1 cellular context compared by ENCODE assay signal in the genomic region with DNA sequence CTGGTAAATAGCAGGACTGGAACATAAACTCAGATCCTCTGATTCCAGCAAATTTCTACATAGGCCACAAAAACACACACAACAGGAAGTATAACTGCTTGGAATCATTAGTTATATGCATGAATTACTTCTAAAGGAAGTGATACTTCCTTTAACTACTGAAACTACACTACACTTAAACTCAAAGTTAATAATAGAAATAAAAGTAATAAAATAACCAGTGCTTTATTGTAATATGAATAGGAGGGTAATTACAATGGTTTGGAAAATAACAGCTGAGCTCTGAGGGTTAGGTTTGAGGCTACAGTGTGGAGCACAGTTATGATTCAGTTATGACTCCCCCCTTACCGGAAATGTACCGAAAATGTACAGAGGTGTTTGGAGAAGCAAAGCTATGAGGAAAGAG.
TF ChIP-seq lines count a peak whose summit lies in the region.

No MANE protein-coding gene starts in this region.

TF ChIP-seq in GM12878, 131 proteins besides CTCF, POLR2A, EP300 and RAD21 (continued from another document):
- TF ChIP-seq ZBTB4 (CRISPR knock-in tag; IDR thresholded peaks at IDR 0.05): no peak
- no peak for TF ChIP-seq IRF3 (IDR thresholded peaks at IDR 0.05)
- peak; percentile 63; the same call in 1 of the 2 replicates for TF ChIP-seq SPI1 (IDR thresholded peaks at IDR 0.05; ENCODE audit: borderline replicate concordance, insufficient read depth, low read depth, low read length)
- no peak for TF ChIP-seq CREB1 (IDR thresholded peaks at IDR 0.05; ENCODE audit: low read depth)
- TF ChIP-seq EZH2 (IDR thresholded peaks at IDR 0.05; ENCODE audit: borderline replicate concordance, control insufficient read depth, low read depth, low read length): no peak
- no peak for TF ChIP-seq CHD2 (IDR thresholded peaks at IDR 0.05; ENCODE audit: borderline replicate concordance, low read depth, low read length)
- TF ChIP-seq ZBTB40 (IDR thresholded peaks at IDR 0.05; ENCODE audit: borderline replicate concordance): no peak
- peak; percentile 67; the same call in 1 of the 2 replicates for TF ChIP-seq BMI1 (IDR thresholded peaks at IDR 0.05; ENCODE audit: borderline replicate concordance)
- 0 out of 2 replicates have a peak, but pooled peaks have one; percentile 49 for TF ChIP-seq TCF3 (IDR thresholded peaks at IDR 0.05; ENCODE audit: borderline replicate concordance, insufficient read depth, low read depth, low read length)
- TF ChIP-seq YY1 (IDR thresholded peaks at IDR 0.05; ENCODE audit: low read depth, low read length): no peak
- no peak for TF ChIP-seq USF2 (IDR thresholded peaks at IDR 0.05; ENCODE audit: borderline replicate concordance, low read depth, low read length)
- TF ChIP-seq TARDBP (IDR thresholded peaks at IDR 0.05; ENCODE audit: borderline replicate concordance): no peak
- peak; percentile 96 for TF ChIP-seq ZNF217 (IDR thresholded peaks at IDR 0.05)
- TF ChIP-seq, protein P1, sequence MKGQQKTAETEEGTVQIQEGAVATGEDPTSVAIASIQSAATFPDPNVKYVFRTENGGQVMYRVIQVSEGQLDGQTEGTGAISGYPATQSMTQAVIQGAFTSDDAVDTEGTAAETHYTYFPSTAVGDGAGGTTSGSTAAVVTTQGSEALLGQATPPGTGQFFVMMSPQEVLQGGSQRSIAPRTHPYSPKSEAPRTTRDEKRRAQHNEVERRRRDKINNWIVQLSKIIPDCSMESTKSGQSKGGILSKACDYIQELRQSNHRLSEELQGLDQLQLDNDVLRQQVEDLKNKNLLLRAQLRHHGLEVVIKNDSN (IDR thresholded peaks at IDR 0.05; ENCODE audit: borderline replicate concordance, extremely low read length, insufficient read depth, low read depth, low read length): no peak
